16 cellular contexts compared by ENCODE assay signal in genomic region chr10:128744092-128744491, GRCh38.
DNase-seq lines count a peak whose midpoint lies in the region; ATAC-seq and TF ChIP-seq lines count a peak whose summit lies in the region.
"Had no signal": no experiment of that assay in that cellular context is flagged by ENCODE, and none has a peak within 500 bp of the region (broad histone marks: within the 10 kb centered on the region; RNA-seq: fewer than 3 reads in every experiment).

No MANE protein-coding gene starts in this region.

- no peak overlapping the region for H3K4me3 ChIP-seq in MG63
- H3K4me3 ChIP-seq in endodermal cell (ENCODE audit: low read length) = no peak overlapping the region

- no peak overlapping the region for H3K27ac Mint-ChIP-seq in endodermal cell
- H3K27ac Mint-ChIP-seq in activated naive CD8-positive, alpha-beta T cell treated with anti-CD3 and anti-CD28 coated beads, Interleukin-2, amount 50 U/mL, for 24 hours = no peak overlapping the region
- H3K27ac Mint-ChIP-seq: B cell; CD4-positive, alpha-beta T cell; HFFc6 had no signal

- no peaks in the 10 kb centered on the region for H3K27me3 Mint-ChIP-seq in endodermal cell (ENCODE audit: insufficient read depth)
- H3K27me3 Mint-ChIP-seq in activated naive CD8-positive, alpha-beta T cell treated with anti-CD3 and anti-CD28 coated beads, Interleukin-2, amount 50 U/mL, for 24 hours = no peaks in the 10 kb centered on the region
- H3K27me3 Mint-ChIP-seq: CD4-positive, alpha-beta T cell had no signal

- DNase-seq in Daoy (ENCODE audit: low read depth) = peak; percentile 28
- DNase-seq in MG63 = peak; percentile 23
- peak; percentile 56 for DNase-seq in endodermal cell
- peak; percentile 68 for DNase-seq in islet precursor cell
- DNase-seq in COR-L47 (lab: John Stamatoyannopoulos, UW) = no peak
- no peak for DNase-seq in activated naive CD8-positive, alpha-beta T cell treated with anti-CD3 and anti-CD28 coated beads, Interleukin-2, amount 50 U/mL, for 24 hours
- DNase-seq in stimulated activated CD4-positive, alpha-beta T cell treated with anti-CD3 and anti-CD28 coated beads, Interleukin-4, amount 100 ng/mL, for 24 hours = no peak
- DNase-seq: C1 segment of cervical spinal cord; CD4-positive, alpha-beta T cell; DMS79; EL; HCEC 1CT; HFFc6; IMR-90 had no signal

- H3K4me1 ChIP-seq in endodermal cell (ENCODE audit: control insufficient read depth, insufficient read depth, low read length) = no peaks in the 10 kb centered on the region

- H3K36me3 ChIP-seq in MG63 (no peaks in the 10 kb centered on the region), endodermal cell (ENCODE audit: control insufficient read depth, insufficient read depth, low read length) (no peaks in the 10 kb centered on the region)

- H3K27me3 ChIP-seq in MG63 (no peaks in the 10 kb centered on the region), endodermal cell (ENCODE audit: control insufficient read depth, insufficient read depth, low read length, poor library complexity, severe bottlenecking) (no peaks in the 10 kb centered on the region)

- no peaks in the 10 kb centered on the region for H3K36me3 Mint-ChIP-seq in endodermal cell (ENCODE audit: low read depth)
- H3K36me3 Mint-ChIP-seq in activated naive CD8-positive, alpha-beta T cell treated with anti-CD3 and anti-CD28 coated beads, Interleukin-2, amount 50 U/mL, for 24 hours (ENCODE audit: low read depth) = no peaks in the 10 kb centered on the region

- no peaks in the 10 kb centered on the region for H3K9me3 Mint-ChIP-seq in endodermal cell
- H3K9me3 Mint-ChIP-seq in activated naive CD8-positive, alpha-beta T cell treated with anti-CD3 and anti-CD28 coated beads, Interleukin-2, amount 50 U/mL, for 24 hours = no peaks in the 10 kb centered on the region
- H3K9me3 Mint-ChIP-seq: CD4-positive, alpha-beta T cell had no signal

- H3K9me3 ChIP-seq in MG63 (no peaks in the 10 kb centered on the region), endodermal cell (ENCODE audit: control insufficient read depth, low read length) (no peaks in the 10 kb centered on the region)

- TF ChIP-seq CTCF in endodermal cell (conservative IDR thresholded peaks at IDR 0.05) = no peak

- ATAC-seq in activated naive CD8-positive, alpha-beta T cell treated with anti-CD3 and anti-CD28 coated beads, Interleukin-2, amount 50 U/mL, for 24 hours = no peak
- ATAC-seq in SK-N-SH treated with all-trans-retinoic acid at 6 μM for 48 hours = no peak

- H3K4me3 Mint-ChIP-seq in endodermal cell = no peak overlapping the region
- H3K4me3 Mint-ChIP-seq in activated naive CD8-positive, alpha-beta T cell treated with anti-CD3 and anti-CD28 coated beads, Interleukin-2, amount 50 U/mL, for 24 hours = no peak overlapping the region
- H3K4me3 Mint-ChIP-seq: B cell; CD4-positive, alpha-beta T cell; HFFc6 had no signal

- 67 to 87% methylated on average over 1 of the region's 1 CpG for WGBS in endodermal cell (ENCODE audit: insufficient coverage in 1 of 2, insufficient read length in 1 of 2), 2 experiments

- no peak overlapping the region for H3K27ac ChIP-seq in endodermal cell (ENCODE audit: low read depth, low read length)

- peaks cover 3% of the 10 kb centered on the region for H3K4me1 Mint-ChIP-seq in endodermal cell
- no peaks in the 10 kb centered on the region for H3K4me1 Mint-ChIP-seq in activated naive CD8-positive, alpha-beta T cell treated with anti-CD3 and anti-CD28 coated beads, Interleukin-2, amount 50 U/mL, for 24 hours
- H3K4me1 Mint-ChIP-seq: B cell had no signal

- no peak overlapping the region for H3K9ac ChIP-seq in endodermal cell (ENCODE audit: extremely low read depth, low read length, poor library complexity, severe bottlenecking)

TF ChIP-seq in SK-N-SH treated with all-trans-retinoic acid at 6 μM for 48 hours, 23 proteins besides CTCF, POLR2A, EP300 and RAD21:
- TF ChIP-seq ZNF70 (CRISPR knock-in tag; IDR thresholded peaks at IDR 0.05) (no peak), CSRNP3 (CRISPR knock-in tag; IDR thresholded peaks at IDR 0.05) (no peak), ZNF565 (CRISPR knock-in tag; conservative IDR thresholded peaks at IDR 0.05; ENCODE audit: low read depth) (no peak), POU6F1 (CRISPR knock-in tag; IDR thresholded peaks at IDR 0.05; ENCODE audit: borderline replicate concordance, low read depth) (no peak), BACH2 (CRISPR knock-in tag; IDR thresholded peaks at IDR 0.05; ENCODE audit: borderline replicate concordance) (no peak), GLIS3 (CRISPR knock-in tag; IDR thresholded peaks at IDR 0.05) (no peak), ESRRG (CRISPR knock-in tag; IDR thresholded peaks at IDR 0.05) (no peak), RARB (CRISPR knock-in tag; IDR thresholded peaks at IDR 0.05) (no peak), SNAI2 (CRISPR knock-in tag; IDR thresholded peaks at IDR 0.05) (no peak), TCF4 (CRISPR knock-in tag; IDR thresholded peaks at IDR 0.05; ENCODE audit: borderline replicate concordance) (no peak), ZC3H10 (CRISPR knock-in tag; IDR thresholded peaks at IDR 0.05) (no peak), TOX (CRISPR knock-in tag; IDR thresholded peaks at IDR 0.05; ENCODE audit: borderline replicate concordance) (no peak), OSR1 (CRISPR knock-in tag; IDR thresholded peaks at IDR 0.05) (no peak), ZFP30 (CRISPR knock-in tag; IDR thresholded peaks at IDR 0.05) (no peak), ISL1 (CRISPR knock-in tag; IDR thresholded peaks at IDR 0.05) (no peak), PATZ1 (CRISPR knock-in tag; IDR thresholded peaks at IDR 0.05; ENCODE audit: borderline replicate concordance) (no peak), ARNTL (CRISPR knock-in tag; IDR thresholded peaks at IDR 0.05; ENCODE audit: borderline replicate concordance, low read depth) (no peak), ZNF8 (CRISPR knock-in tag; IDR thresholded peaks at IDR 0.05) (no peak)

Comparison
In these comparisons a context has a peak if more than half of its experiments do, and no peak if none do; other contexts are left out.
1. DNase-seq: peak in Daoy (single experiment), MG63 (single experiment), endodermal cell (single experiment) and islet precursor cell (single experiment); none in COR-L47 (single experiment), activated naive CD8-positive, alpha-beta T cell treated with anti-CD3 and anti-CD28 coated beads, Interleukin-2, amount 50 U/mL, for 24 hours (single experiment) and stimulated activated CD4-positive, alpha-beta T cell treated with anti-CD3 and anti-CD28 coated beads, Interleukin-4, amount 100 ng/mL, for 24 hours (single experiment).